ENCODE assay signal across 12 cellular contexts in genomic region chr1:220219136-220219442, GRCh38. TPM values are rescaled to one million over a fixed set of nuclear protein-coding genes. Genes with fewer than 3 reads are reported as not detected.
DNase-seq lines count a peak whose midpoint lies in the region; ATAC-seq and TF ChIP-seq lines count a peak whose summit lies in the region.
"Had no signal": no experiment of that assay in that cellular context is flagged by ENCODE, and none has a peak within 500 bp of the region (broad histone marks: within the 10 kb centered on the region; RNA-seq: fewer than 3 reads in every experiment).

No MANE protein-coding gene starts in this region.

- no peak overlapping the region for H3T11ph ChIP-seq in H9 (ENCODE audit: low read length)

- H3K4me2 ChIP-seq in H9 (ENCODE audit: insufficient read depth, insufficient read length, low read length) (no peak overlapping the region), PC-3 (ENCODE audit: low read length) (no peak overlapping the region), smooth muscle cell (no peak overlapping the region)

- H3K9me2 ChIP-seq in PC-3 (replicated peaks; ENCODE audit: low read length): no peaks in the 10 kb centered on the region

- POLR2A ChIA-PET in PC-3 (lab: Charles Lee; ENCODE audit: unreplicated experiment): interaction anchor here (1.0 kb wide), 1 partner anchor 53 kb away, joined by 10 read pairs; the partner anchor contains the start of gene RAB3GAP2

- no peak overlapping the region for H3K23ac ChIP-seq in H9 (ENCODE audit: insufficient read length, low read depth, low read length)

- H4K8ac ChIP-seq in H9 (replicated peaks; ENCODE audit: insufficient read length, low read depth, low read length): no peak overlapping the region

- no peak overlapping the region for H3K4me3 Mint-ChIP-seq in H9
- H3K4me3 Mint-ChIP-seq: activated CD8-positive, alpha-beta T cell treated with anti-CD3 and anti-CD28 coated beads, Interleukin-2, amount 10 ng/mL, durations not matched to agents 7 days and 5 days; activated naive CD8-positive, alpha-beta T cell; activated T-cell treated with anti-CD3 and anti-CD28 coated beads, Interleukin-2, amount 50 U/mL, for 72 hours had no signal

- H3K79me1 ChIP-seq in H9 (ENCODE audit: insufficient read depth, low read depth, low read length, poor library complexity, severe bottlenecking): peaks cover 3% of the 10 kb centered on the region

- no peak overlapping the region for H2BK20ac ChIP-seq in H9 (ENCODE audit: low read depth, low read length, poor library complexity, severe bottlenecking)

- no peaks in the 10 kb centered on the region for H3K36me3 ChIP-seq in PC-3 (ENCODE audit: low read depth, low read length)
- H3K36me3 ChIP-seq in smooth muscle cell (ENCODE audit: low read depth): no peaks in the 10 kb centered on the region
- H3K36me3 ChIP-seq: BE2C, right lobe of liver had no signal

- no peak overlapping the region for H4K5ac ChIP-seq in H9 (ENCODE audit: insufficient read length, low read depth, low read length)

- no peaks in the 10 kb centered on the region for H3K27me3 Mint-ChIP-seq in H9 (ENCODE audit: low read depth)
- H3K27me3 Mint-ChIP-seq: activated naive CD8-positive, alpha-beta T cell had no signal

- H3K79me2 ChIP-seq in H9 (ENCODE audit: insufficient read depth, low read length): no peaks in the 10 kb centered on the region; the same call in 1 of the 2 replicates
- peaks cover 31% of the 10 kb centered on the region for H3K79me2 ChIP-seq in PC-3 (ENCODE audit: low read length)
- peaks cover 57% of the 10 kb centered on the region for H3K79me2 ChIP-seq in smooth muscle cell (ENCODE audit: low read depth)

- DNase-seq in H9: no peak
- DNase-seq in PC-3: no peak
- DNase-seq in smooth muscle cell (lab: John Stamatoyannopoulos, UW; ENCODE audit: unreplicated experiment): no peak
- DNase-seq in T-helper 1 cell: no peak
- no peak for DNase-seq in GM13977 (ENCODE audit: low spot score)

- H2BK120ac ChIP-seq in H9 (ENCODE audit: low read depth, low read length, poor library complexity, severe bottlenecking): no peak overlapping the region

- H3K14ac ChIP-seq in H9 (ENCODE audit: insufficient read depth, low read length): no peak overlapping the region

- TF ChIP-seq CTCF in H9 (conservative IDR thresholded peaks at IDR 0.05): no peak
- TF ChIP-seq CTCF in PC-3 (conservative IDR thresholded peaks at IDR 0.05; ENCODE audit: low read depth, low read length): no peak
- TF ChIP-seq CTCF in smooth muscle cell (IDR thresholded peaks at IDR 0.05; ENCODE audit: borderline replicate concordance, insufficient read depth, poor library complexity, severe bottlenecking): no peak
- TF ChIP-seq CTCF in GM13977 (IDR thresholded peaks at IDR 0.05; ENCODE audit: extremely low read depth, insufficient read depth, missing control alignments): no peak

- in situ Hi-C loops in GM13977 (cut with MboI; ENCODE audit: low pct_unique_long_range_greater_than_20kb, low sequenced_read_pairs, unreplicated experiment): no loop called here

- H3F3A ChIP-seq in PC-3 (ENCODE audit: low read length, unreplicated experiment) (no peaks in the 10 kb centered on the region), smooth muscle cell (ENCODE audit: low read depth) (no peaks in the 10 kb centered on the region)

- peaks cover 6 to 9% (median 7%) of the 10 kb centered on the region in 3 experiments; a peak in 5 of 7 replicates for H3K36me3 Mint-ChIP-seq in H9 (ENCODE audit: insufficient read depth in 1 of 3, low read depth in 3 of 3)

- H3K56ac ChIP-seq in H9 (ENCODE audit: insufficient read length, low read depth, low read length): no peak overlapping the region

- H3K9ac ChIP-seq in H9 (ENCODE audit: extremely low read depth, insufficient read length, low read length) (no peak overlapping the region), PC-3 (ENCODE audit: low read length) (no peak overlapping the region), smooth muscle cell (ENCODE audit: low read depth) (no peak overlapping the region)

- no peak overlapping the region for H2BK12ac ChIP-seq in H9 (ENCODE audit: insufficient read length, low read depth, low read length)

- no peak overlapping the region for H3K4ac ChIP-seq in H9 (ENCODE audit: low read depth, low read length)

- H2AFZ ChIP-seq in H9 (ENCODE audit: low read length) (no peak overlapping the region), PC-3 (ENCODE audit: low read length) (no peak overlapping the region), smooth muscle cell (ENCODE audit: low read depth) (no peak overlapping the region)

- CTCF ChIA-PET in PC-3 (lab: Charles Lee): interaction anchor here (0.6 to 2.0 kb wide), 11 partner anchors 17 to 556 kb away, joined by 3 to 21 read pairs (median 4); partner anchors contain the start of gene RAB3GAP2

- no peak overlapping the region for H3K18ac ChIP-seq in H9 (ENCODE audit: insufficient read length, low read depth, low read length)

- peak overlapping the region; percentile 23 to 91 (median 70); a peak in 4 of 7 replicates for H3K27ac Mint-ChIP-seq in H9
- H3K27ac Mint-ChIP-seq: activated CD8-positive, alpha-beta T cell treated with anti-CD3 and anti-CD28 coated beads, Interleukin-2, amount 10 ng/mL, durations not matched to agents 7 days and 5 days; activated naive CD8-positive, alpha-beta T cell; activated T-cell treated with anti-CD3 and anti-CD28 coated beads, Interleukin-2, amount 50 U/mL, for 72 hours had no signal

- 0 out of 2 replicates have a peak, but pooled peaks have one; percentile 24 for ATAC-seq in PC-3
- ATAC-seq in esophagus mucosa: peak; percentile 49
- ATAC-seq in GM19463 (IDR thresholded peaks at IDR 0.05; ENCODE audit: unreplicated experiment): no peak
- ATAC-seq: activated CD8-positive, alpha-beta T cell treated with anti-CD3 and anti-CD28 coated beads, Interleukin-2, amount 10 ng/mL, durations not matched to agents 7 days and 5 days had no signal

- no peak overlapping the region for H2AK5ac ChIP-seq in H9 (ENCODE audit: insufficient read length, low read length)

- H4K20me1 ChIP-seq in H9 (ENCODE audit: control insufficient read depth, insufficient read depth, insufficient read length) (no peaks in the 10 kb centered on the region), PC-3 (ENCODE audit: low read length) (peaks cover 11% of the 10 kb centered on the region; the same call in 1 of the 2 replicates), smooth muscle cell (ENCODE audit: low read depth) (peaks cover 94% of the 10 kb centered on the region)

- H3K27me3 ChIP-seq in H9 (ENCODE audit: insufficient read depth, low read length): no peaks in the 10 kb centered on the region
- no peaks in the 10 kb centered on the region for H3K27me3 ChIP-seq in PC-3 (ENCODE audit: low read length)
- H3K27me3 ChIP-seq in smooth muscle cell (ENCODE audit: low read depth): no peaks in the 10 kb centered on the region
- H3K27me3 ChIP-seq: BE2C, right lobe of liver had no signal

- H2BK5ac ChIP-seq in H9 (ENCODE audit: insufficient read length, low read length): no peak overlapping the region

- H4K91ac ChIP-seq in H9 (ENCODE audit: insufficient read length, low read depth, low read length): no peak overlapping the region

- H3K4me1 Mint-ChIP-seq in H9: peaks cover 16 to 19% of the 10 kb centered on the region in 2 experiments

- H3K27ac ChIP-seq in H9 (ENCODE audit: insufficient read length, low read depth, low read length) (no peak overlapping the region), PC-3 (ENCODE audit: low read length) (no peak overlapping the region), smooth muscle cell (ENCODE audit: low read depth) (peak overlapping the region; percentile 36)
- H3K27ac ChIP-seq: right lobe of liver had no signal

- H3K9me3 Mint-ChIP-seq in H9: peaks cover 0 to 4% of the 10 kb centered on the region in 2 experiments; a peak in 2 of 5 replicates
- H3K9me3 Mint-ChIP-seq: activated T-cell treated with anti-CD3 and anti-CD28 coated beads, Interleukin-2, amount 50 U/mL, for 72 hours had no signal

- no peak overlapping the region for H3K4me3 ChIP-seq in PC-3 (ENCODE audit: low read length)
- H3K4me3 ChIP-seq in smooth muscle cell: no peak overlapping the region
- H3K4me3 ChIP-seq: right lobe of liver had no signal

- H3K4me1 ChIP-seq in H9 (ENCODE audit: insufficient read depth, low read length) (no peaks in the 10 kb centered on the region), PC-3 (ENCODE audit: insufficient read depth, low read length) (no peaks in the 10 kb centered on the region), smooth muscle cell (ENCODE audit: low read depth) (no peaks in the 10 kb centered on the region)
- H3K4me1 ChIP-seq: BE2C had no signal

- intact Hi-C loops in PC-3 (cut with micrococcal nuclease): loop anchor here (5.0 to 10.0 kb wide), 3 partner anchors 306 to 513 kb away; partner anchors contain the start of gene MARK1

- H2BK15ac ChIP-seq in H9 (ENCODE audit: low read depth, low read length): no peak overlapping the region

- no peaks in the 10 kb centered on the region for H3K9me3 ChIP-seq in H9 (ENCODE audit: control insufficient read depth, low read depth, low read length)
- no peaks in the 10 kb centered on the region for H3K9me3 ChIP-seq in PC-3 (ENCODE audit: low read length)
- H3K9me3 ChIP-seq in smooth muscle cell (replicated peaks; ENCODE audit: low read depth): no peaks in the 10 kb centered on the region
- H3K9me3 ChIP-seq: BE2C, right lobe of liver had no signal

- no peaks in the 10 kb centered on the region for H3K23me2 ChIP-seq in H9 (ENCODE audit: insufficient read length, low read depth, low read length, poor library complexity, severe bottlenecking)

- no TSS peak for BruUV-seq in PC-3 (replicated peaks; lab: Mats Ljungman, UMichigan)

RNA-seq across cellular contexts. Expression of gene RAB3GAP2, which starts 53.2 kb away (rescaled TPM):
- 41.6 and 48.3 TPM in 2 replicates for total RNA-seq in H9 (2021)
- total RNA-seq in PC-3 (2014; rRNA removed): 16.7 and 19.9 TPM in 2 replicates
- total RNA-seq in esophagus mucosa: 25.1 TPM
- total RNA-seq in smooth muscle cell: 33.0 and 37.5 TPM in 2 replicates
- 12.9 TPM in 2 replicates for polyA plus RNA-seq in smooth muscle cell
